In genomic region chr3:73753985-73754384, GRCh38 we compare ENCODE assay signal across 29 cellular contexts.
"Had no signal": no experiment of that assay in that cellular context is flagged by ENCODE, and none has a peak within 500 bp of the region (broad histone marks: within the 10 kb centered on the region; RNA-seq: fewer than 3 reads in every experiment).

No MANE protein-coding gene starts in this region.

- H3K4me1 ChIP-seq: adrenal gland, body of pancreas, esophagus muscularis mucosa, foreskin keratinocyte, gastrocnemius medialis had no signal

- H3K36me3 Mint-ChIP-seq: activated naive CD4-positive, alpha-beta T cell treated with anti-CD3 and anti-CD28 coated beads, Interleukin-2, amount 50 U/mL, for 24 hours; activated naive CD8-positive, alpha-beta T cell treated with anti-CD3 and anti-CD28 coated beads for 36 hours had no signal

- H3K9me3 ChIP-seq: adrenal gland, body of pancreas, esophagus muscularis mucosa, gastrocnemius medialis had no signal

- H3K27me3 ChIP-seq: adrenal gland, body of pancreas, esophagus muscularis mucosa, gastrocnemius medialis had no signal

- H3K4me3 Mint-ChIP-seq: activated B cell treated with CpG ODN at 0.5 μM for 24 hours; activated CD8-positive, alpha-beta T cell treated with anti-CD3 and anti-CD28 coated beads for 36 hours; activated naive CD4-positive, alpha-beta T cell treated with anti-CD3 and anti-CD28 coated beads for 36 hours; activated naive CD4-positive, alpha-beta T cell treated with anti-CD3 and anti-CD28 coated beads, Interleukin-2, amount 50 U/mL, for 24 hours; activated naive CD8-positive, alpha-beta T cell treated with anti-CD3 and anti-CD28 coated beads for 36 hours; activated naive CD8-positive, alpha-beta T cell treated with anti-CD3 and anti-CD28 coated beads, Interleukin-2, amount 50 U/mL, for 24 hours; activated T-cell treated with anti-CD3 and anti-CD28 coated beads, Interleukin-2, amount 50 U/mL, for 4 hours; activated T-helper 1 cell treated with anti-CD3 and anti-CD28 coated beads, Interleukin-12 subunit alpha, Interleukin-12 subunit beta, Interleukin-2, Interleukin-4 antibody, amounts not matched to agents 30 ng/mL and 10 ng/mL and 1 ng/mL, durations not matched to agents 14 hours and 24 hours and 36 hours; effector memory CD8-positive, alpha-beta T cell had no signal

- H3K27ac Mint-ChIP-seq: activated B cell treated with CpG ODN at 0.5 μM for 24 hours; activated CD8-positive, alpha-beta T cell treated with anti-CD3 and anti-CD28 coated beads for 36 hours; activated naive CD4-positive, alpha-beta T cell treated with anti-CD3 and anti-CD28 coated beads for 36 hours; activated naive CD4-positive, alpha-beta T cell treated with anti-CD3 and anti-CD28 coated beads, Interleukin-2, amount 50 U/mL, for 24 hours; activated naive CD8-positive, alpha-beta T cell treated with anti-CD3 and anti-CD28 coated beads for 36 hours; activated naive CD8-positive, alpha-beta T cell treated with anti-CD3 and anti-CD28 coated beads, Interleukin-2, amount 50 U/mL, for 24 hours; activated T-helper 1 cell treated with anti-CD3 and anti-CD28 coated beads, Interleukin-12 subunit alpha, Interleukin-12 subunit beta, Interleukin-2, Interleukin-4 antibody, amounts not matched to agents 30 ng/mL and 10 ng/mL and 1 ng/mL, durations not matched to agents 14 hours and 24 hours and 36 hours; activated T-helper 2 cell treated with anti-CD3 and anti-CD28 coated beads, Interferon-gamma antibody, Interleukin-2, Interleukin-4, amounts not matched to agents 10 μg/mL and 5 μg/mL and 100 μg/mL, durations not matched to agents 14 hours and 24 hours and 36 hours; effector memory CD8-positive, alpha-beta T cell had no signal

- H3K4me3 ChIP-seq: adrenal gland, body of pancreas, esophagus muscularis mucosa, gastrocnemius medialis had no signal

- H3K9me3 Mint-ChIP-seq: activated naive CD4-positive, alpha-beta T cell treated with anti-CD3 and anti-CD28 coated beads, Interleukin-2, amount 50 U/mL, for 24 hours; activated naive CD8-positive, alpha-beta T cell treated with anti-CD3 and anti-CD28 coated beads for 36 hours; activated T-helper 1 cell treated with anti-CD3 and anti-CD28 coated beads, Interleukin-12 subunit alpha, Interleukin-12 subunit beta, Interleukin-2, Interleukin-4 antibody, amounts not matched to agents 30 ng/mL and 10 ng/mL and 1 ng/mL, durations not matched to agents 14 hours and 24 hours and 36 hours; activated T-helper 2 cell treated with anti-CD3 and anti-CD28 coated beads, Interferon-gamma antibody, Interleukin-2, Interleukin-4, amounts not matched to agents 10 μg/mL and 5 μg/mL and 100 μg/mL, durations not matched to agents 14 hours and 24 hours and 36 hours had no signal

- H3K27ac ChIP-seq: adrenal gland, body of pancreas, esophagus muscularis mucosa, foreskin keratinocyte, gastrocnemius medialis, WERI-Rb-1 had no signal

- H3K36me3 ChIP-seq: adrenal gland, esophagus muscularis mucosa, gastrocnemius medialis, WERI-Rb-1 had no signal

- DNase-seq: activated B cell treated with CpG ODN at 0.5 μM for 24 hours; activated CD4-positive, alpha-beta T cell treated with anti-CD3 and anti-CD28 coated beads for 48 hours; activated CD4-positive, alpha-beta T cell treated with anti-CD3 and anti-CD28 coated beads, Interleukin-2, amount 50 U/mL, for 1 hour; activated CD4-positive, alpha-beta T cell treated with anti-CD3 and anti-CD28 coated beads, Interleukin-2, amount 50 U/mL, for 48 hours; activated CD8-positive, alpha-beta memory T cell treated with anti-CD3 and anti-CD28 coated beads for 24 hours; activated CD8-positive, alpha-beta T cell treated with anti-CD3 and anti-CD28 coated beads for 36 hours; activated effector memory CD4-positive, alpha-beta T cell treated with anti-CD3 and anti-CD28 coated beads, Interleukin-2, amount 50 U/mL, for 16 hours; activated naive CD4-positive, alpha-beta T cell treated with anti-CD3 and anti-CD28 coated beads for 36 hours; activated naive CD8-positive, alpha-beta T cell treated with anti-CD3 and anti-CD28 coated beads for 36 hours; activated naive CD8-positive, alpha-beta T cell treated with anti-CD3 and anti-CD28 coated beads, Interleukin-2, amount 50 U/mL, for 24 hours; activated T-cell treated with anti-CD3 and anti-CD28 coated beads, Interleukin-2, amount 50 U/mL, for 4 hours; adrenal gland; amygdala; aorta; body of pancreas; caudate nucleus; cortex of kidney; dermis blood vessel endothelial cell; effector CD4-positive, alpha-beta T cell; effector memory CD8-positive, alpha-beta T cell; erythroblast; foreskin keratinocyte; gastrocnemius medialis; T-helper 2 cell; WERI-Rb-1 had no signal

- H3K27me3 Mint-ChIP-seq: activated B cell treated with CpG ODN at 0.5 μM for 24 hours; activated naive CD4-positive, alpha-beta T cell treated with anti-CD3 and anti-CD28 coated beads, Interleukin-2, amount 50 U/mL, for 24 hours; activated naive CD8-positive, alpha-beta T cell treated with anti-CD3 and anti-CD28 coated beads for 36 hours; activated naive CD8-positive, alpha-beta T cell treated with anti-CD3 and anti-CD28 coated beads, Interleukin-2, amount 50 U/mL, for 24 hours; effector memory CD8-positive, alpha-beta T cell had no signal

- H3K4me1 Mint-ChIP-seq: activated B cell treated with CpG ODN at 0.5 μM for 24 hours; activated naive CD4-positive, alpha-beta T cell treated with anti-CD3 and anti-CD28 coated beads, Interleukin-2, amount 50 U/mL, for 24 hours; activated naive CD8-positive, alpha-beta T cell treated with anti-CD3 and anti-CD28 coated beads for 36 hours; activated naive CD8-positive, alpha-beta T cell treated with anti-CD3 and anti-CD28 coated beads, Interleukin-2, amount 50 U/mL, for 24 hours had no signal
